In genomic region chr10:104121485-104122272, GRCh38 we compare ENCODE assay signal across 8 cellular contexts. TPM values are rescaled to one million over a fixed set of nuclear protein-coding genes. Genes with fewer than 3 reads are reported as not detected.
DNase-seq lines count a peak whose midpoint lies in the region; ATAC-seq and TF ChIP-seq lines count a peak whose summit lies in the region.

Gene SFR1 (plus strand): TSS chr10:104122171. CDS start chr10:104122184, 13 bp downstream.

- TF ChIP-seq CTCF in progenitor cell of endocrine pancreas (IDR thresholded peaks at IDR 0.05; ENCODE audit: unreplicated experiment): peak; percentile 71

- H3K27ac ChIP-seq in urinary bladder (ENCODE audit: low read depth): peak within 1 kb of the TSS; percentile 92

- H3K4me1 Mint-ChIP-seq in T-helper 17 cell: peaks cover 13% of the 10 kb centered on the region
- H3K4me1 Mint-ChIP-seq in progenitor cell of endocrine pancreas (ENCODE audit: low read depth): peaks cover 11% of the 10 kb centered on the region

- DNase-seq in NCI-H1694 treated with DMSO at 0.1 percent for 48 hours (lab: John Stamatoyannopoulos, UW) (peak; percentile 95), T-helper 17 cell (peak; percentile 98 to 99 (median 98)), amygdala (lab: John Stamatoyannopoulos, UW) (peak; percentile 79 to 100 (median 97)), left cardiac atrium (peak; percentile 99), progenitor cell of endocrine pancreas (ENCODE audit: low spot score, unreplicated experiment) (peak; percentile 99)

- ATAC-seq in GM18498 (IDR thresholded peaks at IDR 0.05; ENCODE audit: unreplicated experiment) (peak; percentile 92), HG02938 (IDR thresholded peaks at IDR 0.05; ENCODE audit: unreplicated experiment) (peak; percentile 80), T-helper 17 cell (peak; percentile 88), left cardiac atrium (peak; percentile 96 to 97)

- peak within 1 kb of the TSS; percentile 98 for H3K27ac Mint-ChIP-seq in T-helper 17 cell
- H3K27ac Mint-ChIP-seq in progenitor cell of endocrine pancreas: peak within 1 kb of the TSS; percentile 100

- H3K4me1 ChIP-seq in urinary bladder (ENCODE audit: insufficient read depth): peaks cover 2% of the 10 kb centered on the region

- H3K27me3 Mint-ChIP-seq in T-helper 17 cell: peaks cover 6% of the 10 kb centered on the region
- no peaks in the 10 kb centered on the region for H3K27me3 Mint-ChIP-seq in progenitor cell of endocrine pancreas

- peak within 1 kb of the TSS; percentile 60 for H3K4me3 ChIP-seq in urinary bladder (ENCODE audit: low read depth, low read length)

- intact Hi-C loops in left cardiac atrium (cut with DNase I): loop anchor here in 1 of 2 donors (2.0 kb wide), 1 partner anchor 153 kb away; no protein-coding TSS in a partner anchor

- no peaks in the 10 kb centered on the region for H3K9me3 ChIP-seq in T-helper 17 cell (ENCODE audit: control insufficient read depth, low read length, poor library complexity, severe bottlenecking)

- WGBS in urinary bladder: under 1% methylated on average over 70 of the region's 70 CpGs

- no peaks in the 10 kb centered on the region for H3K9me3 Mint-ChIP-seq in progenitor cell of endocrine pancreas (ENCODE audit: low read depth)

- H3K36me3 ChIP-seq in urinary bladder (ENCODE audit: insufficient read depth): no peaks in the 10 kb centered on the region

- peak within 1 kb of the TSS; percentile 90 for H3K4me3 Mint-ChIP-seq in T-helper 17 cell
- H3K4me3 Mint-ChIP-seq in progenitor cell of endocrine pancreas (ENCODE audit: low read depth): peak within 1 kb of the TSS; percentile 89

- H3K36me3 Mint-ChIP-seq in T-helper 17 cell (ENCODE audit: low read depth) (no peaks in the 10 kb centered on the region), progenitor cell of endocrine pancreas (ENCODE audit: insufficient read depth) (no peaks in the 10 kb centered on the region)

RNA-seq across cellular contexts. Expression of gene SFR1, which starts in this region (rescaled TPM):
- total RNA-seq in T-helper 17 cell: 10 to 100 TPM; 10.9 to 16.3 TPM
- 1 to 10 TPM; 6.5 to 7.0 TPM for total RNA-seq in left cardiac atrium
- 6.9 and 7.1 TPM in 2 replicates for total RNA-seq in progenitor cell of endocrine pancreas
- total RNA-seq in urinary bladder: 13.6 TPM
- polyA plus RNA-seq in urinary bladder: 6.8 TPM

Comparison
In these comparisons a context has a peak if more than half of its experiments do, and no peak if none do; other contexts are left out.
1. Peak in every context shown above with its lines: DNase-seq, ATAC-seq, H3K4me3 ChIP-seq and H3K27ac ChIP-seq.